Comparison of ENCODE assay signal across 19 cellular contexts in the genomic region with DNA sequence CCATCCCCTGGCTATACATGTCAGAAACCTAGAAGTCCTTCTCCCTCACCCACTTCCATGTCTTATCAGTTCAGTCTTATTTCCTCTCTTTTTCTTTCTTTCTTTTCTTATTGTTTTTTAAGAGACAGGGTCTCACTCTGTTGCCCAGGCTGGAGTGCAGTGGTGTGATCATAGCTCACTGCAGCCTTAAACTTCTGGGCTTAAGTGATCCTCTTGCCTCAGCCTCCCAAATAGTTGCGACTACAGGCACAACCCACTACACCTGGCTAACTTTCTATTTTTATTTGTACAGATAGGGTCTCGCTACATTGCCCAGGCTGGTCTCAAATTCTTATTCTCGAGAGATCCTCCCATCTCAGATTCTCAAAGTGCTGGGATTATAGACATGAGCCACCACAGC.
"Had no signal": no experiment of that assay in that cellular context is flagged by ENCODE, and none has a peak within 500 bp of the region (broad histone marks: within the 10 kb centered on the region; RNA-seq: fewer than 3 reads in every experiment).

No MANE protein-coding gene starts in this region.

- H3K27me3 ChIP-seq: foreskin keratinocyte, spleen, suprapubic skin had no signal

- H3K27ac Mint-ChIP-seq: stimulated activated naive B cell treated with anti-CD40 and anti-IgM and Interleukin-4, amounts not matched to agents 10 μg/mL and 1 μg/mL and 100 μg/mL, for 72 hours; T-helper 1 cell treated with Interleukin-12 subunit alpha and Interleukin-12 subunit beta and Interleukin-4 antibody, amounts not matched to agents 30 μg/mL and 1 μg/mL, for 36 hours had no signal

- DNase-seq: activated CD4-positive, alpha-beta T cell treated with anti-CD3 and anti-CD28 coated beads, Interleukin-2, amount 50 U/mL, for 4 hours; activated CD8-positive, alpha-beta memory T cell treated with anti-CD3 and anti-CD28 coated beads, Interleukin-2, amount 50 U/mL, for 4 hours; anterior cingulate cortex; foreskin keratinocyte; head of caudate nucleus; psoas muscle; spleen; stimulated activated CD4-positive, alpha-beta T cell treated with anti-CD3 and anti-CD28 coated beads, Interleukin-1b, Interleukin-23, amount 100 ng/mL, for 48 hours; stimulated activated naive B cell treated with anti-CD40 and anti-IgM and Interleukin-4, amounts not matched to agents 10 μg/mL and 1 μg/mL and 100 μg/mL, for 72 hours had no signal

- ATAC-seq: activated naive CD4-positive, alpha-beta T cell treated with anti-CD3 and anti-CD28 coated beads, Interleukin-2, amount 50 U/mL, for 72 hours; foreskin keratinocyte; natural killer cell treated with Interleukin-12 subunit alpha and Interleukin-12 subunit beta and Interleukin-15 and Interleukin-18, amount 100 ng/mL, for 72 hours; psoas muscle; sciatic nerve; stimulated activated naive B cell treated with anti-CD40 and anti-IgM and Interleukin-4, amounts not matched to agents 10 μg/mL and 1 μg/mL and 100 μg/mL, for 72 hours had no signal

- H3K9me3 Mint-ChIP-seq: activated naive CD4-positive, alpha-beta T cell treated with anti-CD3 and anti-CD28 coated beads, Interleukin-2, amount 50 U/mL, for 72 hours; natural killer cell treated with Interleukin-12 subunit alpha and Interleukin-12 subunit beta and Interleukin-15 and Interleukin-18, amount 100 ng/mL, for 72 hours; stimulated activated naive B cell treated with anti-CD40 and anti-IgM and Interleukin-4, amounts not matched to agents 10 μg/mL and 1 μg/mL and 100 μg/mL, for 72 hours; T-helper 1 cell treated with Interleukin-12 subunit alpha and Interleukin-12 subunit beta and Interleukin-4 antibody, amounts not matched to agents 30 μg/mL and 1 μg/mL, for 36 hours had no signal

- H3K9me3 ChIP-seq: psoas muscle, spleen, suprapubic skin had no signal

- H3K27me3 Mint-ChIP-seq: natural killer cell treated with Interleukin-12 subunit alpha and Interleukin-12 subunit beta and Interleukin-15 and Interleukin-18, amount 100 ng/mL, for 72 hours; stimulated activated naive B cell treated with anti-CD40 and anti-IgM and Interleukin-4, amounts not matched to agents 10 μg/mL and 1 μg/mL and 100 μg/mL, for 72 hours had no signal

- H3K4me3 ChIP-seq: psoas muscle, SK-N-MC, spleen, suprapubic skin had no signal

- H3K27ac ChIP-seq: foreskin keratinocyte, SK-N-MC, spleen, suprapubic skin had no signal

- H3K4me3 Mint-ChIP-seq: natural killer cell treated with Interleukin-12 subunit alpha and Interleukin-12 subunit beta and Interleukin-15 and Interleukin-18, amount 100 ng/mL, for 72 hours; stimulated activated naive B cell treated with anti-CD40 and anti-IgM and Interleukin-4, amounts not matched to agents 10 μg/mL and 1 μg/mL and 100 μg/mL, for 72 hours; T-helper 1 cell treated with Interleukin-12 subunit alpha and Interleukin-12 subunit beta and Interleukin-4 antibody, amounts not matched to agents 30 μg/mL and 1 μg/mL, for 36 hours had no signal

- FAIRE-seq: bronchial epithelial cell, endometrium, islet of Langerhans, TTC549 had no signal
